Comparison of ENCODE assay signal across 12 cellular contexts in the genomic region with DNA sequence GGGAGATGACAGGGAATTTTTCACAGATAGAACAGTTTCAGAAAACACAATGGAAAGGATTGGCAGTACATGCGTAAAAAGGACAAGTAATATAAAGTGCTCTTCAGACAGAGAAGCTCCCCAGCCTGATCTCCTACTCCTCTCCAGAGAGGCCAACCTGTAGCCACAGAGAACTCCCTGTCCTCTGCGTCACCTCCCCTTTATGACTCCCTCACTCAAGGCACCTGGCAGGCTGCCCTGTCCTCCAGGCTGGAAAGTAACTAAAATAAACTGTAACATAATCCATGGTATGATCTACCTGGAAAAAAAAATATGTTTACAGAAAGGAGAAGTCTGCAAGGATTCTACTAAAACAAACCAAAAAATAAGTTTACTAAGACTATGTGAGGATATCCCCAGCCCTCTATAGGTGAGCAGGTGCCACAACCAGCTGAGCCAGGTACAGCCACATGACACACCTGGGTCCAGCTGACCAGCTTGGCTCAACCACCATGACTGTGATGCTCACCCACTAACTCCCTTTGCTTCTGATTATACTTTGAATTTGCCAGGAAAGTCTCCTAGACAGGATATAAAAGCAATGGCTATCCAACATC. TPM values are rescaled to one million over a fixed set of nuclear protein-coding genes. Genes with fewer than 3 reads are reported as not detected.
DNase-seq lines count a peak whose midpoint lies in the region; TF ChIP-seq lines count a peak whose summit lies in the region.
"Had no signal": no experiment of that assay in that cellular context is flagged by ENCODE, and none has a peak within 500 bp of the region (broad histone marks: within the 10 kb centered on the region; RNA-seq: fewer than 3 reads in every experiment).

No MANE protein-coding gene starts in this region.

- no peak overlapping the region for H2AFZ ChIP-seq in GM23248

- no peak overlapping the region for H3K4me3 ChIP-seq in GM23248
- no peak overlapping the region for H3K4me3 ChIP-seq in endodermal cell (ENCODE audit: low read length)
- H3K4me3 ChIP-seq: skin epidermis had no signal

- H3K36me3 ChIP-seq in GM23248 (ENCODE audit: low read depth): no peaks in the 10 kb centered on the region
- no peaks in the 10 kb centered on the region for H3K36me3 ChIP-seq in endodermal cell (ENCODE audit: control insufficient read depth, insufficient read depth, low read length)

- DNase-seq in GM23248 (peak; percentile 42), NCI-H2196 treated with DMSO at 0.1 percent for 48 hours (lab: John Stamatoyannopoulos, UW; ENCODE audit: unreplicated experiment) (peak; percentile 81), endodermal cell (no peak), myocyte (ENCODE audit: low read depth) (peak; percentile 9), D341Med (ENCODE audit: low spot score) (no peak), cerebellum (ENCODE audit: low spot score) (no peak)
- DNase-seq in activated CD4-positive, alpha-beta T cell treated with anti-CD3 and anti-CD28 coated beads for 48 hours: no peak
- no peak for DNase-seq in activated naive CD4-positive, alpha-beta T cell treated with anti-CD3 and anti-CD28 coated beads, Interleukin-2, amount 50 U/mL, for 16 hours
- DNase-seq: CD4-positive, CD25-positive, alpha-beta regulatory T cell; midbrain; T-helper 17 cell had no signal

- no peaks in the 10 kb centered on the region for H3K9me2 ChIP-seq in GM23248 (ENCODE audit: insufficient read depth)

- no peaks in the 10 kb centered on the region for H3K79me2 ChIP-seq in GM23248 (ENCODE audit: insufficient read depth)

- H3K4me1 Mint-ChIP-seq in endodermal cell: peaks cover 1% of the 10 kb centered on the region

- H3K4me2 ChIP-seq in GM23248 (ENCODE audit: unreplicated experiment): no peak overlapping the region

- H4K20me1 ChIP-seq in GM23248 (ENCODE audit: insufficient read depth): no peaks in the 10 kb centered on the region

- peaks cover 18% of the 10 kb centered on the region for H3F3A ChIP-seq in GM23248 (ENCODE audit: insufficient read depth)

- H3K27ac ChIP-seq in GM23248 (no peak overlapping the region), endodermal cell (ENCODE audit: low read depth, low read length) (no peak overlapping the region)
- H3K27ac ChIP-seq: skin epidermis had no signal

- in situ Hi-C loops in GM23248 (cut with MboI): no loop called here

- H3K4me3 Mint-ChIP-seq in endodermal cell: no peak overlapping the region
- H3K4me3 Mint-ChIP-seq: CD4-positive, CD25-positive, alpha-beta regulatory T cell; T-helper 17 cell had no signal

- H3K9me3 ChIP-seq in GM23248 (ENCODE audit: low read depth): no peaks in the 10 kb centered on the region
- H3K9me3 ChIP-seq in endodermal cell (ENCODE audit: control insufficient read depth, low read length): peaks cover 20% of the 10 kb centered on the region

- peaks cover 16% of the 10 kb centered on the region for H3K36me3 Mint-ChIP-seq in endodermal cell (ENCODE audit: low read depth)

- H3K27ac Mint-ChIP-seq in endodermal cell: no peak overlapping the region
- H3K27ac Mint-ChIP-seq: CD4-positive, CD25-positive, alpha-beta regulatory T cell; T-helper 17 cell had no signal

- no peaks in the 10 kb centered on the region for H3K27me3 Mint-ChIP-seq in endodermal cell (ENCODE audit: insufficient read depth)
- H3K27me3 Mint-ChIP-seq: CD4-positive, CD25-positive, alpha-beta regulatory T cell; T-helper 17 cell had no signal

- peaks cover 20% of the 10 kb centered on the region for H3K4me1 ChIP-seq in GM23248 (ENCODE audit: insufficient read depth)
- H3K4me1 ChIP-seq in endodermal cell (ENCODE audit: control insufficient read depth, insufficient read depth, low read length): no peaks in the 10 kb centered on the region

- TF ChIP-seq CTCF in endodermal cell (conservative IDR thresholded peaks at IDR 0.05): peak; percentile 54

- H3K9ac ChIP-seq in GM23248: no peak overlapping the region
- no peak overlapping the region for H3K9ac ChIP-seq in endodermal cell (ENCODE audit: extremely low read depth, low read length, poor library complexity, severe bottlenecking)

- H3K27me3 ChIP-seq in GM23248 (replicated peaks; ENCODE audit: insufficient read depth): no peaks in the 10 kb centered on the region
- no peaks in the 10 kb centered on the region for H3K27me3 ChIP-seq in endodermal cell (ENCODE audit: control insufficient read depth, insufficient read depth, low read length, poor library complexity, severe bottlenecking)

- WGBS in GM23248 (ENCODE audit: low coverage in 1 of 2, low lambda C conversion rate in 2 of 2, missing lambda C conversion rate in 2 of 2), 2 experiments: 83 to 88% methylated on average over 2 of the region's 2 CpGs
- WGBS in endodermal cell (ENCODE audit: insufficient coverage in 1 of 2, insufficient read length in 1 of 2), 2 experiments: 58 to 100% methylated on average over 1 to 2 of the region's 2 CpGs

- H3K9me3 Mint-ChIP-seq in endodermal cell: peaks cover 16% of the 10 kb centered on the region

RNA-seq across cellular contexts. Expression of a gene that starts 29.2 kb away (rescaled TPM):
- total RNA-seq in GM23248 (2014; rRNA removed; shearing (Covaris generic)): 4.0 and 7.0 TPM in 2 replicates
- polyA plus RNA-seq in GM23248 (2016; fragmentation: Nextera tagmentation; extraction: Ambion mirVana): 1.7 and 1.8 TPM in 2 replicates
- total RNA-seq in endodermal cell: 1 to 10 TPM; 7.7 to 9.4 TPM
- polyA plus RNA-seq in endodermal cell (2013, experiment 1 of 2): 2.5 TPM
- 3.6 TPM for polyA plus RNA-seq in endodermal cell (2013, experiment 2 of 2)
- 0.16 TPM in 1 of 2 replicates, not detected in the other for total RNA-seq in myocyte
- polyA plus RNA-seq in myocyte (2012): 0.23 TPM
- 7.7 TPM for total RNA-seq in cerebellum

Comparison
In these comparisons a context has a peak if more than half of its experiments do, and no peak if none do; other contexts are left out.
1. DNase-seq: peak in GM23248 (single experiment), NCI-H2196 treated with DMSO at 0.1 percent for 48 hours (single experiment) and myocyte (single experiment); none in endodermal cell (single experiment), activated CD4-positive, alpha-beta T cell treated with anti-CD3 and anti-CD28 coated beads for 48 hours (single experiment), D341Med (single experiment), activated naive CD4-positive, alpha-beta T cell treated with anti-CD3 and anti-CD28 coated beads, Interleukin-2, amount 50 U/mL, for 16 hours (single experiment) and cerebellum (single experiment).